Comparison of ENCODE assay signal across 14 cellular contexts in the genomic region with DNA sequence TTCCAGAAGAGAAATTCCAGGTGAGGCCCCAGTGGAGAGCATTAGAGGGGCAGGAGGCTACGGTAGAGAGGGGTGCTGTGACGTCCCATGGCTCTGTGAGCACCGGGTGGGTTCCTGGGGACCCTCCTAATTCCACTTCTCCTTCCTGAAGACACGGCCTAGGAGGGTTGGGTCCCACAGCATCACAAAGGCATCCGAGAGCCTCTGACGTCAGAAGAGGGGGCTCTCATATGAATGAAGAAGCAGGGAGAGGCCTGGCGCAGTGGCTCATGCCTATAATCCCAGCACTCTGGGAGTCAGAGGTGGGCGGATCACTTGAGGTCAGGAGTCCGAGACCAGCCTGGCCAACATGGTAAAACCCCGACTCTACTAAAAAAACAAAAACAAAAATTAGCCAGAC.
DNase-seq lines count a peak whose midpoint lies in the region; ATAC-seq and TF ChIP-seq lines count a peak whose summit lies in the region.
"Had no signal": no experiment of that assay in that cellular context is flagged by ENCODE, and none has a peak within 500 bp of the region (broad histone marks: within the 10 kb centered on the region; RNA-seq: fewer than 3 reads in every experiment).

No MANE protein-coding gene starts in this region.

- peak overlapping the region; percentile 49 for H2BK12ac ChIP-seq in neuronal stem cell (ENCODE audit: low read length)

- intact Hi-C loops in sigmoid colon (cut with DNase I) (no loop called here), upper lobe of right lung (cut with DNase I) (no loop called here)

- H2AK5ac ChIP-seq in neuronal stem cell (ENCODE audit: low read depth, low read length) = no peak overlapping the region

- H3K4me2 ChIP-seq in neuronal stem cell (ENCODE audit: insufficient read depth, low read length, poor library complexity, severe bottlenecking) = no peak overlapping the region
- H3K4me2 ChIP-seq: BLaER1 had no signal

- TF ChIP-seq EP300 in sigmoid colon (IDR thresholded peaks at IDR 0.05) = no peak
- no peak for TF ChIP-seq EP300 in tibial nerve (IDR thresholded peaks at IDR 0.05)

- H3K36me3 ChIP-seq in SJCRH30 = no peaks in the 10 kb centered on the region
- H3K36me3 ChIP-seq in neuronal stem cell (replicated peaks in 1 of 2; ENCODE audit: control insufficient read depth in 2 of 2, insufficient read depth in 2 of 2, low read length in 2 of 2) = no peaks in the 10 kb centered on the region
- no peaks in the 10 kb centered on the region for H3K36me3 ChIP-seq in sigmoid colon
- no peaks in the 10 kb centered on the region for H3K36me3 ChIP-seq in upper lobe of right lung
- H3K36me3 ChIP-seq in tibial nerve = no peaks in the 10 kb centered on the region
- H3K36me3 ChIP-seq: BLaER1 had no signal

- ATAC-seq in upper lobe of right lung = no peak

- TF ChIP-seq CTCF in sigmoid colon (IDR thresholded peaks at IDR 0.05) = no peak
- no peak for TF ChIP-seq CTCF in upper lobe of right lung (IDR thresholded peaks at IDR 0.05)
- TF ChIP-seq CTCF in tibial nerve (IDR thresholded peaks at IDR 0.05) = no peak

- H3K4me3 ChIP-seq in SJCRH30 (no peak overlapping the region), neuronal stem cell (ENCODE audit: low read length in 2 of 2) (no peak overlapping the region), sigmoid colon (no peak overlapping the region), upper lobe of right lung (no peak overlapping the region), tibial nerve (no peak overlapping the region)
- H3K4me3 ChIP-seq: BLaER1 had no signal

- no peak for TF ChIP-seq POLR2A in sigmoid colon (IDR thresholded peaks at IDR 0.05)
- no peak for TF ChIP-seq POLR2A in tibial nerve (IDR thresholded peaks at IDR 0.05)

- no peaks in the 10 kb centered on the region for H3K79me1 ChIP-seq in neuronal stem cell (ENCODE audit: low read depth, low read length)

- no peak overlapping the region for H2BK120ac ChIP-seq in neuronal stem cell (ENCODE audit: low read depth, low read length)

- peak; percentile 40 to 44 for DNase-seq in SJCRH30
- DNase-seq in neuronal stem cell (ENCODE audit: low spot score) = no peak
- DNase-seq in sigmoid colon = peak; percentile 3
- peak; percentile 39 for DNase-seq in upper lobe of right lung
- DNase-seq in activated gamma-delta T cell (lab: John Stamatoyannopoulos, UW) = no peak
- DNase-seq in activated CD8-positive, alpha-beta memory T cell treated with anti-CD3 and anti-CD28 coated beads, Interleukin-2, amount 50 U/mL, for 4 hours = no peak
- DNase-seq in tibial nerve (ENCODE audit: low spot score in 2 of 2) = no peak
- DNase-seq: 8988T; CD4-positive, alpha-beta memory T cell; DMS153; DMS79 treated with DMSO at 0.1 percent for 48 hours; GF-D8; HCEC 1CT had no signal

- H4K8ac ChIP-seq in neuronal stem cell (ENCODE audit: low read depth, low read length) = no peak overlapping the region

- H4K91ac ChIP-seq in neuronal stem cell (ENCODE audit: low read depth, low read length, poor library complexity) = no peak overlapping the region

- no peaks in the 10 kb centered on the region for H3K27me3 ChIP-seq in SJCRH30
- H3K27me3 ChIP-seq in neuronal stem cell (ENCODE audit: control insufficient read depth in 3 of 3, insufficient read depth in 3 of 3, low read depth in 1 of 3, low read length in 3 of 3) = peaks cover 0 to 44% (median 0%) of the 10 kb centered on the region in 3 experiments
- H3K27me3 ChIP-seq in sigmoid colon = peaks cover 0 to 58% (median 2%) of the 10 kb centered on the region in 3 donors
- H3K27me3 ChIP-seq in upper lobe of right lung = peaks cover 35% of the 10 kb centered on the region
- H3K27me3 ChIP-seq in tibial nerve = no peaks in the 10 kb centered on the region
- H3K27me3 ChIP-seq: BLaER1 had no signal

- WGBS in neuronal stem cell (ENCODE audit: extremely low coverage in 2 of 2, insufficient read length in 2 of 2, insufficient replicate concordance in 1 of 2), 2 donors = no CpG with 5 or more reads among the region's 10 CpGs
- 70 to 88% methylated on average over 10 of the region's 10 CpGs for WGBS in sigmoid colon, 2 donors
- WGBS in tibial nerve, 2 donors = 77 to 88% methylated on average over 7 to 10 of the region's 10 CpGs

- H2BK15ac ChIP-seq in neuronal stem cell (ENCODE audit: low read length) = no peak overlapping the region

- H3K4me1 ChIP-seq in SJCRH30 (peaks cover 33% of the 10 kb centered on the region), neuronal stem cell (ENCODE audit: control insufficient read depth in 2 of 2, insufficient read depth in 1 of 2, low read depth in 1 of 2, low read length in 2 of 2) (peaks cover 0 to 5% of the 10 kb centered on the region in 2 donors), sigmoid colon (peaks cover 0 to 9% (median 2%) of the 10 kb centered on the region in 4 donors), upper lobe of right lung (peaks cover 5% of the 10 kb centered on the region), tibial nerve (peaks cover 0 to 19% (median 0%) of the 10 kb centered on the region in 4 donors)

- no peak overlapping the region for H3K4ac ChIP-seq in neuronal stem cell (ENCODE audit: low read length)

- no peak overlapping the region for H3K23ac ChIP-seq in neuronal stem cell (ENCODE audit: low read depth, low read length, poor library complexity)

- H3K18ac ChIP-seq in neuronal stem cell (ENCODE audit: low read length) = no peak overlapping the region

- H3K14ac ChIP-seq in neuronal stem cell (ENCODE audit: low read length) = no peak overlapping the region

- H2BK5ac ChIP-seq in neuronal stem cell (ENCODE audit: low read length) = no peak overlapping the region

- no peaks in the 10 kb centered on the region for H3K9me3 ChIP-seq in SJCRH30 (replicated peaks)
- no peaks in the 10 kb centered on the region for H3K9me3 ChIP-seq in neuronal stem cell (replicated peaks in 1 of 2; ENCODE audit: control insufficient read depth in 2 of 2, insufficient read depth in 1 of 2, low read depth in 1 of 2, low read length in 2 of 2)
- no peaks in the 10 kb centered on the region for H3K9me3 ChIP-seq in sigmoid colon
- H3K9me3 ChIP-seq in upper lobe of right lung = no peaks in the 10 kb centered on the region
- H3K9me3 ChIP-seq in tibial nerve = no peaks in the 10 kb centered on the region
- H3K9me3 ChIP-seq: BLaER1 had no signal

- H3K27ac ChIP-seq in SJCRH30 (peak overlapping the region; percentile 38; the same call in 1 of the 2 replicates), neuronal stem cell (replicated peaks; ENCODE audit: low read length) (no peak overlapping the region), sigmoid colon (no peak overlapping the region), upper lobe of right lung (no peak overlapping the region), tibial nerve (no peak overlapping the region)
- H3K27ac ChIP-seq: BLaER1 had no signal

- no peak overlapping the region for H2AFZ ChIP-seq in neuronal stem cell (ENCODE audit: low read length)

- H3K9ac ChIP-seq in neuronal stem cell (ENCODE audit: low read depth, low read length, poor library complexity) = no peak overlapping the region
- H3K9ac ChIP-seq: BLaER1 had no signal

Comparison
In these comparisons a context has a peak if more than half of its experiments do, and no peak if none do; other contexts are left out.
1. DNase-seq: peak in SJCRH30 (2 of 2), sigmoid colon (single experiment) and upper lobe of right lung (single experiment); none in neuronal stem cell (single experiment), activated gamma-delta T cell (single experiment), activated CD8-positive, alpha-beta memory T cell treated with anti-CD3 and anti-CD28 coated beads, Interleukin-2, amount 50 U/mL, for 4 hours (single experiment) and tibial nerve (0 of 2).